Comparison of ENCODE assay signal across 26 cellular contexts in the genomic region with DNA sequence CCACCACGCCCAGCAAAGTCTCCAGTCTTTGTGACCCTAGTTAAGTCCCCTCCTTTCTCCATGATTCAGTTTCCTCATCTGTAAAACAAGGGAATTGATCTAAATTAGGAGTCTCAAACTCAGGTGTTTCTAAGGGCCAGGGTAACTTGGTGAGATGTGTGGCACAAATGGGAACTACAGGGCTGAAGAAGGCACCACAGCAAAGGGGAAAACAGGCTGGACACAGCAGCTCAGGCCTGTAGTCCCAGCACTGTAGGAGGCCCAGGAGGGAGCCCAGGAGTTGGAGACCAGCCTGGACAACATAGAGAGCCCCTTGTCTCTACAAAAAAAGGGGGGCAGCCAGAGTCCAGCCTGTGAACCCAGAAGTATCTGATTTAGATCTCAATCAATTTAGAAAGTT.
"Had no signal": no experiment of that assay in that cellular context is flagged by ENCODE, and none has a peak within 500 bp of the region (broad histone marks: within the 10 kb centered on the region; RNA-seq: fewer than 3 reads in every experiment).

No MANE protein-coding gene starts in this region.

- H3K4me2 ChIP-seq: SK-N-SH had no signal

- H3K4me3 ChIP-seq: cardiac muscle cell, MG63, Peyer's patch, SJSA1 had no signal

- H3K9ac ChIP-seq: SK-N-SH had no signal

- ATAC-seq: activated CD8-positive, alpha-beta T cell treated with anti-CD3 and anti-CD28 coated beads, Interleukin-2, amount 10 ng/mL, durations not matched to agents 7 days and 5 days; activated naive CD8-positive, alpha-beta T cell treated with anti-CD3 and anti-CD28 coated beads, Interleukin-2, amount 50 U/mL, for 24 hours; PC-3 had no signal

- H3K4me1 ChIP-seq: Peyer's patch, SJSA1 had no signal

- FAIRE-seq: TTC549 had no signal

- H3K27ac ChIP-seq: cardiac muscle cell, Peyer's patch, SJSA1 had no signal

- H3K36me3 ChIP-seq: cardiac muscle cell, MG63, Peyer's patch, SJSA1 had no signal

- DNase-seq: activated CD4-positive, alpha-beta T cell treated with anti-CD3 and anti-CD28 coated beads, Interleukin-2, amount 10 ng/mL, durations not matched to agents 7 days and 5 days; activated CD4-positive, alpha-beta T cell treated with anti-CD3 and anti-CD28 coated beads, Interleukin-2, amount 50 U/mL, for 48 hours; activated CD8-positive, alpha-beta memory T cell treated with anti-CD3 and anti-CD28 coated beads, Interleukin-2, amount 50 U/mL, for 4 hours; activated CD8-positive, alpha-beta T cell treated with anti-CD3 and anti-CD28 coated beads, Interleukin-2, amount 10 ng/mL, durations not matched to agents 7 days and 5 days; activated effector memory CD4-positive, alpha-beta T cell treated with Interleukin-2 at 50 U/mL for 16 hours; activated naive CD4-positive, alpha-beta T cell treated with anti-CD3 and anti-CD28 coated beads, Interleukin-2, amount 10 ng/mL, durations not matched to agents 7 days and 5 days; activated naive CD8-positive, alpha-beta T cell treated with anti-CD3 and anti-CD28 coated beads, Interleukin-2, amount 50 U/mL, for 24 hours; activated T-cell treated with anti-CD3 and anti-CD28 coated beads for 4 hours; activated T-cell treated with anti-CD3 and anti-CD28 coated beads, Interleukin-2, amount 50 U/mL, for 48 hours; anterior cingulate cortex; Kasumi-1; MG63; NCI-H1048; NCI-H1436 treated with DMSO at 0.1 percent for 48 hours; NCI-H1694 treated with DMSO at 0.1 percent for 48 hours; NCI-H2029; NCI-H345; NCI-H524 treated with DMSO at 0.1 percent for 48 hours; PC-3; Peyer's patch; RPMI8226; SHP77 treated with DMSO at 0.1 percent for 48 hours; SK-N-SH had no signal

- H3K27me3 ChIP-seq: cardiac muscle cell, MG63, Peyer's patch, SJSA1 had no signal

- H3K9me3 ChIP-seq: MG63, Peyer's patch, SJSA1, SK-N-SH had no signal
